15 cellular contexts compared by ENCODE assay signal in genomic region chr22:42468841-42469240, GRCh38. TPM values are rescaled to one million over a fixed set of nuclear protein-coding genes. Genes with fewer than 3 reads are reported as not detected.
A peak's percentile ranks its signal among the peaks of the same experiment; 100 is the strongest.
DNase-seq lines count a peak whose midpoint lies in the region; ATAC-seq and TF ChIP-seq lines count a peak whose summit lies in the region.
"Had no signal": no experiment of that assay in that cellular context is flagged by ENCODE, and none has a peak within 500 bp of the region (broad histone marks: within the 10 kb centered on the region; RNA-seq: fewer than 3 reads in every experiment).

No MANE protein-coding gene starts in this region.

- in situ Hi-C loops in GM13976 (cut with MboI; ENCODE audit: low sequenced_read_pairs, unreplicated experiment) = no loop called here

- H3K27me3 Mint-ChIP-seq in activated naive CD8-positive, alpha-beta T cell treated with anti-CD3 and anti-CD28 coated beads, Interleukin-2, amount 50 U/mL, for 24 hours = peaks cover 5% of the 10 kb centered on the region
- H3K27me3 Mint-ChIP-seq in activated naive CD8-positive, alpha-beta T cell treated with anti-CD3 and anti-CD28 coated beads for 36 hours = no peaks in the 10 kb centered on the region

- H3K27ac Mint-ChIP-seq in activated naive CD8-positive, alpha-beta T cell treated with anti-CD3 and anti-CD28 coated beads, Interleukin-2, amount 50 U/mL, for 24 hours = no peak overlapping the region
- no peak overlapping the region for H3K27ac Mint-ChIP-seq in activated naive CD8-positive, alpha-beta T cell treated with anti-CD3 and anti-CD28 coated beads for 36 hours
- H3K27ac Mint-ChIP-seq: GM23338 had no signal

- no peaks in the 10 kb centered on the region for H3K9me3 Mint-ChIP-seq in activated naive CD8-positive, alpha-beta T cell treated with anti-CD3 and anti-CD28 coated beads, Interleukin-2, amount 50 U/mL, for 24 hours
- no peaks in the 10 kb centered on the region for H3K9me3 Mint-ChIP-seq in activated naive CD8-positive, alpha-beta T cell treated with anti-CD3 and anti-CD28 coated beads for 36 hours
- H3K9me3 Mint-ChIP-seq: GM23338 had no signal

- DNase-seq in activated naive CD8-positive, alpha-beta T cell treated with anti-CD3 and anti-CD28 coated beads, Interleukin-2, amount 50 U/mL, for 24 hours = no peak
- DNase-seq in activated naive CD8-positive, alpha-beta T cell treated with anti-CD3 and anti-CD28 coated beads for 36 hours = no peak
- peak; percentile 24 for DNase-seq in MV-4-11 (lab: John Stamatoyannopoulos, UW)
- DNase-seq in epithelial cell of esophagus (ENCODE audit: low read depth) = peak; percentile 37
- DNase-seq in stromal cell of bone marrow (ENCODE audit: low read depth) = peak; percentile 9
- no peak for DNase-seq in NOMO-1 treated with dmso at 0.1 percent for 144 hours (lab: John Stamatoyannopoulos, UW; ENCODE audit: unreplicated experiment)
- DNase-seq in GM13976 (ENCODE audit: low spot score) = no peak
- DNase-seq: C1 segment of cervical spinal cord; Karpas-422; NCI-H1092; NCI-H345; NCI-H526 treated with DMSO at 0.1 percent for 48 hours; NK-92 treated with Interleukin-12 subunit alpha and Interleukin-12 subunit beta, amount 100 ng/mL, for 24 hours had no signal

- no peaks in the 10 kb centered on the region for H3K36me3 Mint-ChIP-seq in activated naive CD8-positive, alpha-beta T cell treated with anti-CD3 and anti-CD28 coated beads, Interleukin-2, amount 50 U/mL, for 24 hours (ENCODE audit: low read depth)
- H3K36me3 Mint-ChIP-seq in activated naive CD8-positive, alpha-beta T cell treated with anti-CD3 and anti-CD28 coated beads for 36 hours = no peaks in the 10 kb centered on the region

- TF ChIP-seq CTCF in epithelial cell of esophagus (IDR thresholded peaks at IDR 0.05; ENCODE audit: insufficient read depth, low read depth, low read length, missing control alignments) (no peak), GM13976 (IDR thresholded peaks at IDR 0.05; ENCODE audit: borderline replicate concordance, control extremely low read depth, extremely low read depth, insufficient read depth, missing control alignments) (no peak)

- ATAC-seq in activated naive CD8-positive, alpha-beta T cell treated with anti-CD3 and anti-CD28 coated beads, Interleukin-2, amount 50 U/mL, for 24 hours = peak; percentile 24
- ATAC-seq in GM21447 (IDR thresholded peaks at IDR 0.05; ENCODE audit: unreplicated experiment) = no peak
- ATAC-seq: GM23338 had no signal

- H3K4me3 Mint-ChIP-seq in activated naive CD8-positive, alpha-beta T cell treated with anti-CD3 and anti-CD28 coated beads, Interleukin-2, amount 50 U/mL, for 24 hours = no peak overlapping the region
- no peak overlapping the region for H3K4me3 Mint-ChIP-seq in activated naive CD8-positive, alpha-beta T cell treated with anti-CD3 and anti-CD28 coated beads for 36 hours
- H3K4me3 Mint-ChIP-seq: GM23338 had no signal

- H3K4me3 ChIP-seq in epithelial cell of esophagus (ENCODE audit: low read length) = no peak overlapping the region
- H3K4me3 ChIP-seq: GM23338 had no signal

- H3K4me1 Mint-ChIP-seq in activated naive CD8-positive, alpha-beta T cell treated with anti-CD3 and anti-CD28 coated beads, Interleukin-2, amount 50 U/mL, for 24 hours = no peaks in the 10 kb centered on the region
- H3K4me1 Mint-ChIP-seq in activated naive CD8-positive, alpha-beta T cell treated with anti-CD3 and anti-CD28 coated beads for 36 hours = no peaks in the 10 kb centered on the region

RNA-seq across cellular contexts. Expression of gene NFAM1, which starts 36.6 kb away (rescaled TPM):
- total RNA-seq in activated naive CD8-positive, alpha-beta T cell treated with anti-CD3 and anti-CD28 coated beads for 36 hours = under 1 TPM in 1 of 2 experiments, not detected in 1; 0.08 TPM

RNA-seq across cellular contexts. Expression of gene RRP7A, which starts 50.8 kb away (rescaled TPM):
- total RNA-seq in activated naive CD8-positive, alpha-beta T cell treated with anti-CD3 and anti-CD28 coated beads for 36 hours = 100 to 1,000 TPM; 184 to 193 TPM

Comparison
In these comparisons a context has a peak if more than half of its experiments do, and no peak if none do; other contexts are left out.
1. DNase-seq: peak in MV-4-11 (single experiment), epithelial cell of esophagus (single experiment) and stromal cell of bone marrow (single experiment); none in activated naive CD8-positive, alpha-beta T cell treated with anti-CD3 and anti-CD28 coated beads, Interleukin-2, amount 50 U/mL, for 24 hours (single experiment), activated naive CD8-positive, alpha-beta T cell treated with anti-CD3 and anti-CD28 coated beads for 36 hours (single experiment), NOMO-1 treated with dmso at 0.1 percent for 144 hours (single experiment) and GM13976 (single experiment).